Comparison of ENCODE assay signal across 8 cellular contexts in genomic region chr18:12307251-12307736, GRCh38. TPM values are rescaled to one million over a fixed set of nuclear protein-coding genes. Genes with fewer than 3 reads are reported as not detected.
DNase-seq lines count a peak whose midpoint lies in the region; ATAC-seq, FAIRE-seq and TF ChIP-seq lines count a peak whose summit lies in the region.

No MANE protein-coding gene starts in this region.

- peaks cover 56% of the 10 kb centered on the region for H3K27me3 Mint-ChIP-seq in activated T-cell treated with anti-CD3 and anti-CD28 coated beads, Interleukin-2, amount 50 U/mL, for 4 hours (ENCODE audit: low read depth)

- H3K4me1 ChIP-seq in H1 (replicated peaks in 1 of 4; ENCODE audit: control insufficient read depth in 3 of 4, insufficient read depth in 4 of 4, low read length in 3 of 4) (peaks cover 0 to 16% (median 12%) of the 10 kb centered on the region in 4 experiments; a peak in 6 of 7 replicates), mesodermal cell (ENCODE audit: control insufficient read depth, insufficient read depth, low read length, poor library complexity, severe bottlenecking) (peaks cover 22% of the 10 kb centered on the region), upper lobe of right lung (peaks cover 19% of the 10 kb centered on the region), SJCRH30 (no peaks in the 10 kb centered on the region)

- no peak for TF ChIP-seq POLR2A in H1 (IDR thresholded peaks at IDR 0.05; ENCODE audit: control extremely low read depth in 1 of 2, low read depth in 2 of 2, low read length in 2 of 2)

- H3K9me3 Mint-ChIP-seq in activated T-cell treated with anti-CD3 and anti-CD28 coated beads, Interleukin-2, amount 50 U/mL, for 4 hours: peaks cover 6% of the 10 kb centered on the region

- no peak for DNase-seq in activated T-cell treated with anti-CD3 and anti-CD28 coated beads, Interleukin-2, amount 50 U/mL, for 4 hours
- DNase-seq in activated T-cell treated with anti-CD3 and anti-CD28 coated beads, Interleukin-2, amount 50 U/mL, for 1 hour: no peak
- DNase-seq in OCI-M1 (lab: John Stamatoyannopoulos, UW) (peak; percentile 47), H1 (ENCODE audit: low read depth in 1 of 2, low spot score in 2 of 2) (no peak), upper lobe of right lung (no peak), SJCRH30 (no peak)
- no peak for DNase-seq in activated CD4-positive, CD25-positive, alpha-beta regulatory T cell (lab: John Stamatoyannopoulos, UW)

- peak overlapping the region; percentile 28 for H2BK120ac ChIP-seq in H1 (replicated peaks; ENCODE audit: low read depth, low read length)

- H3K4me3 ChIP-seq in H1 (ENCODE audit: extremely low read depth in 1 of 4, insufficient read depth in 2 of 4, low read depth in 3 of 4, low read length in 4 of 4) (peak overlapping the region; percentile 44 to 81 (median 58)), mesodermal cell (ENCODE audit: extremely low read depth, insufficient read depth, low read length, poor library complexity, severe bottlenecking) (peak overlapping the region; percentile 82), upper lobe of right lung (peak overlapping the region; percentile 76), SJCRH30 (no peak overlapping the region)

- WGBS in H1 (ENCODE audit: extremely low coverage in 1 of 2, insufficient coverage in 1 of 2, insufficient read length in 1 of 2, insufficient replicate concordance in 2 of 2, low coverage in 1 of 2, low lambda C conversion rate in 2 of 2, missing lambda C conversion rate in 1 of 2), 2 experiments: 3% methylated on average over 30 of the region's 30 CpGs; no CpG with 5 or more reads in 1 of the 2 experiments
- 2% methylated on average over 24 of the region's 30 CpGs for WGBS in mesodermal cell (ENCODE audit: insufficient coverage in 2 of 2), 2 experiments

- H3K23me2 ChIP-seq in H1 (ENCODE audit: low read depth, low read length): peaks cover 11% of the 10 kb centered on the region

- ATAC-seq in activated T-cell treated with anti-CD3 and anti-CD28 coated beads, Interleukin-2, amount 50 U/mL, for 4 hours: peak; percentile 30 to 38
- peak; percentile 9 for ATAC-seq in upper lobe of right lung

- H3K27me3 ChIP-seq in H1 (replicated peaks in 1 of 4; ENCODE audit: control insufficient read depth in 3 of 4, extremely low read depth in 1 of 4, insufficient read depth in 3 of 4, low read length in 3 of 4): peaks cover 0 to 29% (median 20%) of the 10 kb centered on the region in 4 experiments; a peak in 5 of 7 replicates
- H3K27me3 ChIP-seq in upper lobe of right lung: no peaks in the 10 kb centered on the region
- no peaks in the 10 kb centered on the region for H3K27me3 ChIP-seq in SJCRH30

- H3K9ac ChIP-seq in H1 (replicated peaks in 1 of 4; ENCODE audit: extremely low read depth in 1 of 4, low read depth in 3 of 4, low read length in 3 of 4): peak overlapping the region in 3 of 4 experiments; percentile 20 to 36 (median 29); a peak in 2 of 7 replicates

- H3K56ac ChIP-seq in H1 (replicated peaks; ENCODE audit: insufficient read length, low read depth, low read length): no peak overlapping the region

- no peak overlapping the region for H2AK5ac ChIP-seq in H1 (ENCODE audit: low read depth, low read length)

- no peak overlapping the region for H4K91ac ChIP-seq in H1 (replicated peaks; ENCODE audit: insufficient read length, low read length)

- no peak overlapping the region for H2BK12ac ChIP-seq in H1 (ENCODE audit: low read depth, low read length)

- FAIRE-seq in H1 (lab: Jason Lieb, UNC): no peak

- intact Hi-C loops in upper lobe of right lung (cut with DNase I): no loop called here

- no peak overlapping the region for H3K27ac ChIP-seq in H1 (ENCODE audit: low read depth, low read length)
- peak overlapping the region; percentile 86 for H3K27ac ChIP-seq in mesodermal cell (ENCODE audit: low read depth, low read length, severe bottlenecking)
- peak overlapping the region; percentile 96 for H3K27ac ChIP-seq in upper lobe of right lung
- no peak overlapping the region for H3K27ac ChIP-seq in SJCRH30

- POLR2A ChIA-PET in H1 (lab: Charles Lee; ENCODE audit: partially characterized antibody): interaction anchor here (0.9 to 6.1 kb wide), 6 partner anchors 11 to 49 kb away, joined by 3 to 49 read pairs (median 6); no protein-coding TSS in a partner anchor

- H3K18ac ChIP-seq in H1 (ENCODE audit: extremely low read depth, low read length): no peak overlapping the region

- no peak overlapping the region for H2BK20ac ChIP-seq in H1 (ENCODE audit: low read length)

- no peaks in the 10 kb centered on the region for H3K36me3 Mint-ChIP-seq in activated T-cell treated with anti-CD3 and anti-CD28 coated beads, Interleukin-2, amount 50 U/mL, for 4 hours (ENCODE audit: insufficient read depth)

- no peaks in the 10 kb centered on the region for H3K79me1 ChIP-seq in H1 (ENCODE audit: low read depth, low read length)

- no peak overlapping the region for H3K23ac ChIP-seq in H1 (ENCODE audit: insufficient read length)

- H3K14ac ChIP-seq in H1 (ENCODE audit: insufficient read length): no peak overlapping the region

- peaks cover 12% of the 10 kb centered on the region for H3K4me1 Mint-ChIP-seq in activated T-cell treated with anti-CD3 and anti-CD28 coated beads, Interleukin-2, amount 50 U/mL, for 4 hours (ENCODE audit: low read depth)

- peak overlapping the region; percentile 78 for H3K4me3 Mint-ChIP-seq in activated T-cell treated with anti-CD3 and anti-CD28 coated beads, Interleukin-2, amount 50 U/mL, for 4 hours

- H4K8ac ChIP-seq in H1 (ENCODE audit: extremely low read depth, insufficient read depth, low read length): no peak overlapping the region

- H3K36me3 ChIP-seq in H1 (ENCODE audit: control insufficient read depth in 2 of 4, insufficient read depth in 4 of 4, low read length in 3 of 4): peaks cover 0 to 21% (median 6%) of the 10 kb centered on the region in 4 experiments; a peak in 4 of 8 replicates
- H3K36me3 ChIP-seq in mesodermal cell (ENCODE audit: control insufficient read depth, insufficient read depth, low read length): peaks cover 34% of the 10 kb centered on the region
- H3K36me3 ChIP-seq in upper lobe of right lung: peaks cover 19% of the 10 kb centered on the region
- peaks cover 21% of the 10 kb centered on the region for H3K36me3 ChIP-seq in SJCRH30

- no peak for TF ChIP-seq RAD21 in H1 (IDR thresholded peaks at IDR 0.05 in 1 of 2, conservative IDR thresholded peaks at IDR 0.05 in 1 of 2; ENCODE audit: low read depth in 2 of 2, low read length in 2 of 2)

- CTCF ChIA-PET in H1 (lab: Charles Lee; ENCODE audit: partially characterized antibody): interaction anchor here (1.4 to 2.6 kb wide), 5 partner anchors 11 to 35 kb away, joined by 3 to 11 read pairs (median 7); no protein-coding TSS in a partner anchor

- no peak overlapping the region for H4K5ac ChIP-seq in H1 (ENCODE audit: insufficient read length, low read depth, low read length)

- H2BK5ac ChIP-seq in H1 (ENCODE audit: low read depth, low read length): no peak overlapping the region

- H4K20me1 ChIP-seq in H1 (replicated peaks in 1 of 2; ENCODE audit: control insufficient read depth in 1 of 2, insufficient read depth in 2 of 2, low read length in 2 of 2): peaks cover 0 to 3% of the 10 kb centered on the region in 2 experiments

- H3K9me3 ChIP-seq in H1 (ENCODE audit: insufficient read depth in 2 of 2, low read depth in 1 of 2, low read length in 1 of 2) (no peaks in the 10 kb centered on the region), mesodermal cell (ENCODE audit: control insufficient read depth, low read length) (peaks cover 22% of the 10 kb centered on the region), upper lobe of right lung (no peaks in the 10 kb centered on the region), SJCRH30 (replicated peaks) (no peaks in the 10 kb centered on the region)

- peak overlapping the region; percentile 78 to 94 for H3K4me2 ChIP-seq in H1 (ENCODE audit: insufficient read depth in 1 of 2, low read depth in 2 of 2, low read length in 2 of 2)

- peaks cover 0 to 6% of the 10 kb centered on the region in 2 experiments; a peak in 3 of 4 replicates for H3K79me2 ChIP-seq in H1 (ENCODE audit: control insufficient read depth in 1 of 2, insufficient read depth in 2 of 2, low read length in 2 of 2)

- no peak overlapping the region for H3K4ac ChIP-seq in H1 (replicated peaks; ENCODE audit: insufficient read length, low read depth, low read length)

- no peak for TF ChIP-seq EP300 in H1 (IDR thresholded peaks at IDR 0.05; ENCODE audit: borderline replicate concordance in 1 of 2, low read depth in 2 of 2, low read length in 2 of 2)

- TF ChIP-seq CTCF in H1 (IDR thresholded peaks at IDR 0.05; ENCODE audit: control extremely low read depth in 1 of 3, insufficient read depth in 1 of 3, low read depth in 1 of 3, low read length in 3 of 3) (no peak), upper lobe of right lung (IDR thresholded peaks at IDR 0.05) (no peak)

- no peak overlapping the region; the same call in 1 of the 2 replicates for H2BK15ac ChIP-seq in H1 (ENCODE audit: low read length)

- H2AFZ ChIP-seq in H1 (ENCODE audit: low read length): 0 out of 2 replicates have a peak overlapping the region, but pooled peaks have one; percentile 20

RNA-seq across cellular contexts. Expression of gene TUBB6, which starts 0.7 kb away (rescaled TPM):
- 1 to 10 TPM; 1.1 to 2.6 (median 1.3) TPM for total RNA-seq in activated T-cell treated with anti-CD3 and anti-CD28 coated beads, Interleukin-2, amount 50 U/mL, for 4 hours
- total RNA-seq in H1 (2021; fragmentation: NEBNext Ultra II Directional; extraction: Animal tissue kit (Norgen Biotek cat#: 25700)): 126 and 128 TPM in 2 replicates
- 223 and 288 TPM in 2 replicates for polyA plus RNA-seq in H1 (2011; rRNA removed)
- 206 TPM for polyA plus RNA-seq in H1 (2011; cell fraction: cytosol; rRNA removed)
- 196 TPM for polyA plus RNA-seq in H1 (2011; cell fraction: nucleus; rRNA removed)
- polyA plus RNA-seq in H1 (2012, experiment 1 of 2): 96.3 to 131 TPM (median 121 TPM) in 4 replicates
- polyA plus RNA-seq in H1 (2012, experiment 2 of 2): 81.1 TPM
- 88.3 TPM for polyA plus RNA-seq in H1 (2013, experiment 1 of 2)
- 92.6 TPM for polyA plus RNA-seq in H1 (2013, experiment 2 of 2)
- polyA minus RNA-seq in H1 (2011; rRNA and poly(A)+ RNA removed): 69.6 and 75.5 TPM in 2 replicates
- 91.3 TPM for polyA minus RNA-seq in H1 (2011; cell fraction: cytosol; rRNA and poly(A)+ RNA removed)
- polyA minus RNA-seq in H1 (2011; cell fraction: nucleus; rRNA and poly(A)+ RNA removed): 58.7 TPM
- polyA plus RNA-seq in mesodermal cell (2013, experiment 1 of 2): 237 TPM
- polyA plus RNA-seq in mesodermal cell (2013, experiment 2 of 2): 204 TPM
- total RNA-seq in upper lobe of right lung: 110 TPM
- total RNA-seq in SJCRH30 (2014; rRNA removed; shearing (Covaris generic)): 108 and 127 TPM in 2 replicates

RNA-seq across cellular contexts. Expression of gene CIDEA, which starts 53.1 kb away (rescaled TPM):
- total RNA-seq in activated T-cell treated with anti-CD3 and anti-CD28 coated beads, Interleukin-2, amount 50 U/mL, for 4 hours: not detected
- total RNA-seq in H1 (2021; fragmentation: NEBNext Ultra II Directional; extraction: Animal tissue kit (Norgen Biotek cat#: 25700)): not detected in 2 replicates
- polyA plus RNA-seq in H1 (2011; rRNA removed): 0.06 TPM in 1 of 2 replicates, not detected in the other
- polyA plus RNA-seq in H1 (2011; cell fraction: cytosol; rRNA removed): not detected
- polyA plus RNA-seq in H1 (2011; cell fraction: nucleus; rRNA removed): 0.09 TPM
- not detected in 4 replicates for polyA plus RNA-seq in H1 (2012, experiment 1 of 2)
- polyA plus RNA-seq in H1 (2012, experiment 2 of 2): not detected
- polyA plus RNA-seq in H1 (2013, experiment 1 of 2): 0.12 TPM
- polyA plus RNA-seq in H1 (2013, experiment 2 of 2): 0.15 TPM
- not detected in 2 replicates for polyA minus RNA-seq in H1 (2011; rRNA and poly(A)+ RNA removed)
- not detected for polyA minus RNA-seq in H1 (2011; cell fraction: cytosol; rRNA and poly(A)+ RNA removed)
- polyA minus RNA-seq in H1 (2011; cell fraction: nucleus; rRNA and poly(A)+ RNA removed): not detected
- polyA plus RNA-seq in mesodermal cell (2013, experiment 1 of 2): not detected
- polyA plus RNA-seq in mesodermal cell (2013, experiment 2 of 2): not detected
- total RNA-seq in upper lobe of right lung: not detected
- total RNA-seq in SJCRH30 (2014; rRNA removed; shearing (Covaris generic)): not detected in 2 replicates

Comparison
In these comparisons a context has a peak if more than half of its experiments do, and no peak if none do; other contexts are left out.
1. H3K27ac ChIP-seq: peak in mesodermal cell (single experiment) and upper lobe of right lung (single experiment); none in H1 (single experiment) and SJCRH30 (single experiment).
2. RNA of gene TUBB6, which starts 0.7 kb away (total RNA-seq): 108 to 127 TPM in SJCRH30, 126 to 128 TPM in H1 and 110 TPM in upper lobe of right lung (single experiment); 1.1 to 2.6 TPM in activated T-cell treated with anti-CD3 and anti-CD28 coated beads, Interleukin-2, amount 50 U/mL, for 4 hours; every median in the first group is over 10 times any median in the second.